ENCODE assay signal across 12 cellular contexts in the genomic region with DNA sequence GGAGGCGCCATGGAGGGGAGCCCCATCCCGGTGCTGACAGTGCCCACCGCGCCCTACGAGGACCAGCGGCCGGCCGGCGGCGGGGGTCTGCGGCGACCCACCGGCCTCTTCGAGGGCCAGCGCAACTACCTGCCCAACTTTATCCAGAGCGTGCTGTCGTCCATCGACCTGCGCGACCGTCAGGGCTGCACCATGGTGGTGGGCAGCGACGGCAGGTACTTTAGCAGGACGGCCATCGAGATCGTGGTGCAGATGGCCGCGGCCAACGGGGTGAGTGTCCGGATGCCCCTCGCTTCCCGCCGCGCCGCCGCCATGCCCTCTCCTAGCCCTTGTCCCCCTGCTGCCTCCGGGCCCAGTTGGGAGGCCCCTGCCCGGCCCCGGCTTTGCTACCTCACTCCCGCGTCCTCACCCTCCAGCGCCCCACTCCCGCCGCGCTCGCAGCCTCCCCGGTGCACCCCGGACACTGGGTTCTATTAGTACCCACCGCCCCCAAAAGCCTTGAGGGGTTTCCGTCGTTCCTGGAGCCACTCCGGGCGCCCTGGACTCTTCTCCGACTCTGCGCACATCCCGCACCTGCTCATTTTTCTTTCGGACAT. TPM values are rescaled to one million over a fixed set of nuclear protein-coding genes. Genes with fewer than 3 reads are reported as not detected.
DNase-seq lines count a peak whose midpoint lies in the region; ATAC-seq, FAIRE-seq and TF ChIP-seq lines count a peak whose summit lies in the region.
"Not testable (repeated sequence)": the region's sequence is repeated elsewhere in the genome, so short reads cannot be mapped to it uniquely, and the experiment has no call there.
"Had no signal": no experiment of that assay in that cellular context is flagged by ENCODE, and none has a peak within 500 bp of the region (broad histone marks: within the 10 kb centered on the region; RNA-seq: fewer than 3 reads in every experiment).

No MANE protein-coding gene starts in this region.

- H3K27ac Mint-ChIP-seq in MCF 10A (ENCODE audit: low read depth, unreplicated experiment); neural crest cell (ENCODE audit: unreplicated experiment): not testable (repeated sequence)

- H3K27me3 Mint-ChIP-seq in MCF 10A (ENCODE audit: insufficient read depth, unreplicated experiment) (peaks cover 26% of the 10 kb centered on the region), neural crest cell (ENCODE audit: low read depth) (peaks cover 71% of the 10 kb centered on the region)

- H3K4me3 Mint-ChIP-seq in MCF 10A (ENCODE audit: unreplicated experiment) (peak overlapping the region; percentile 56), neural crest cell (peak overlapping the region; percentile 64)

- H3K4me1 ChIP-seq in OCI-LY3 (ENCODE audit: low read length); small intestine (ENCODE audit: control insufficient read depth in 2 of 2, insufficient read depth in 1 of 2, low read depth in 1 of 2, low read length in 1 of 2): not testable (repeated sequence)

- H3K9me3 Mint-ChIP-seq in MCF 10A (ENCODE audit: unreplicated experiment); neural crest cell: not testable (repeated sequence)

- FAIRE-seq in small intestine (lab: Jason Lieb, UNC): not testable (repeated sequence)

- H3K4me3 ChIP-seq in OCI-LY3 (ENCODE audit: low read length) (peak overlapping the region; percentile 62), fibroblast of villous mesenchyme (ENCODE audit: low read depth, low read length) (peak overlapping the region; percentile 54), kidney epithelial cell (ENCODE audit: low read depth, low read length) (peak overlapping the region; percentile 41), small intestine (ENCODE audit: low read depth in 1 of 2, low read length in 2 of 2) (peak overlapping the region; percentile 30 to 37)

- H3K4me1 Mint-ChIP-seq in MCF 10A (ENCODE audit: insufficient read depth, unreplicated experiment); neural crest cell: not testable (repeated sequence)

- H4K20me1 ChIP-seq in OCI-LY3 (ENCODE audit: insufficient read depth, low read length): not testable (repeated sequence)

- not testable (repeated sequence) for H3K36me3 Mint-ChIP-seq in MCF 10A (ENCODE audit: insufficient read depth, unreplicated experiment); neural crest cell (ENCODE audit: low read depth)

- H3K9me3 ChIP-seq in OCI-LY3 (ENCODE audit: insufficient read depth, low read length); small intestine (ENCODE audit: control insufficient read depth, low read depth): not testable (repeated sequence)

- not testable (repeated sequence) for H3K79me2 ChIP-seq in OCI-LY3 (ENCODE audit: low read length)

- not testable (repeated sequence) for DNase-seq in MCF 10A (ENCODE audit: unreplicated experiment); fibroblast of villous mesenchyme (ENCODE audit: low read depth); kidney epithelial cell (ENCODE audit: low read depth); neural crest cell (ENCODE audit: low read depth, low spot score); small intestine

- 4 to 9% (median 6%) methylated on average over 22 to 52 of the region's 57 CpGs for WGBS in small intestine, 3 donors

- H3K27ac ChIP-seq in OCI-LY3 (ENCODE audit: low read length); small intestine (ENCODE audit: low read depth in 1 of 2, low read length in 1 of 2): not testable (repeated sequence)

- not testable (repeated sequence) for H2AFZ ChIP-seq in OCI-LY3 (ENCODE audit: low read depth, low read length)

- TF ChIP-seq CTCF in OCI-LY3 (IDR thresholded peaks at IDR 0.05; ENCODE audit: low read depth, low read length); MCF 10A (IDR thresholded peaks at IDR 0.05; ENCODE audit: unreplicated experiment); fibroblast of villous mesenchyme (IDR thresholded peaks at IDR 0.05; ENCODE audit: insufficient read depth, low read depth, low read length); kidney epithelial cell (IDR thresholded peaks at IDR 0.05; ENCODE audit: insufficient read depth, low read length, poor library complexity, severe bottlenecking); neural crest cell (conservative IDR thresholded peaks at IDR 0.05): not testable (repeated sequence)

- CTCF ChIA-PET in MCF 10A (lab: Yijun Ruan, JAX): not testable (repeated sequence)

- H3K9ac ChIP-seq in OCI-LY3 (ENCODE audit: low read length): not testable (repeated sequence)

- POLR2A ChIA-PET in MCF 10A (lab: Yijun Ruan, JAX): not testable (repeated sequence)

- not testable (repeated sequence) for H3K36me3 ChIP-seq in OCI-LY3 (replicated peaks; ENCODE audit: low read depth, low read length); kidney epithelial cell (ENCODE audit: control insufficient read depth, insufficient read depth, low read length); small intestine (ENCODE audit: control insufficient read depth in 2 of 2, insufficient read depth in 2 of 2, low read length in 2 of 2)

- not testable (repeated sequence) for H3K27me3 ChIP-seq in OCI-LY3 (ENCODE audit: low read depth, low read length); kidney epithelial cell (ENCODE audit: control insufficient read depth, insufficient read depth, low read length); small intestine (ENCODE audit: control insufficient read depth in 2 of 2, insufficient read depth in 2 of 2, low read length in 2 of 2)

- ATAC-seq in GM19351 (IDR thresholded peaks at IDR 0.05; ENCODE audit: unreplicated experiment): peak; percentile 17

- BruUV-seq in MCF 10A (replicated peaks; lab: Mats Ljungman, UMichigan): not testable (repeated sequence)

- intact Hi-C loops in MCF 10A (cut with micrococcal nuclease): not testable (repeated sequence)

- H3K4me2 ChIP-seq in OCI-LY3 (ENCODE audit: low read length): not testable (repeated sequence)

RNA-seq across cellular contexts. Expression of a gene that starts 0.8 kb away (rescaled TPM):
- not detected in 2 replicates for total RNA-seq in MCF 10A (2022)
- total RNA-seq in fibroblast of villous mesenchyme: 2.6 and 5.8 TPM in 2 replicates
- 0.79 and 1.2 TPM in 2 replicates for total RNA-seq in kidney epithelial cell
- total RNA-seq in neural crest cell: 0.16 and 0.43 TPM in 2 replicates
- polyA plus RNA-seq in small intestine: 10 to 100 TPM in 1 of 3 donors, 1 to 10 TPM in 2; 1.6 to 21.8 (median 5.4) TPM
- total RNA-seq: activated CD4-positive, alpha-beta T cell treated with anti-CD3 and anti-CD28 coated beads for 36 hours; CD8-positive, alpha-beta memory T cell; PC-9 had no signal
- polyA plus RNA-seq: CD8-positive, alpha-beta memory T cell had no signal

RNA-seq across cellular contexts. Expression of a gene that starts 54.5 kb away (rescaled TPM):
- total RNA-seq in MCF 10A (2022) (0.96 TPM in 1 of 2 replicates, not detected in the other), fibroblast of villous mesenchyme (0.32 TPM in 1 of 2 replicates, not detected in the other), kidney epithelial cell (not detected in 2 replicates), neural crest cell (not detected in 2 replicates)
- under 1 TPM in 2 of 3 donors, not detected in 1; 0.06 to 0.45 TPM for polyA plus RNA-seq in small intestine
- total RNA-seq: activated CD4-positive, alpha-beta T cell treated with anti-CD3 and anti-CD28 coated beads for 36 hours; CD8-positive, alpha-beta memory T cell; lung microvascular endothelial cell; NCI-H460; PC-9 had no signal
- polyA plus RNA-seq: CD8-positive, alpha-beta memory T cell had no signal
